In genomic region chr18:74148543-74149070, GRCh38 we compare ENCODE assay signal across 1 cellular context.
A peak's percentile ranks its signal among the peaks of the same experiment; 100 is the strongest.
TF ChIP-seq lines count a peak whose summit lies in the region.

No MANE protein-coding gene starts in this region.

TF ChIP-seq in HepG2, 621 proteins besides CTCF, POLR2A, EP300 and RAD21 (continued from another document):
- TF ChIP-seq GMEB1 (CRISPR knock-in tag; IDR thresholded peaks at IDR 0.05; ENCODE audit: borderline replicate concordance) (peak; percentile 60; the same call in 1 of the 2 replicates), XRCC5 (optimal IDR thresholded peaks at IDR 0.05; ENCODE audit: low read length) (peak; percentile 3), TGIF2 (CRISPR knock-in tag; IDR thresholded peaks at IDR 0.05) (peak; percentile 41), ATF1 (CRISPR knock-in tag; IDR thresholded peaks at IDR 0.05) (peak; percentile 30; the same call in 1 of the 2 replicates), ZNF749 (CRISPR knock-in tag; IDR thresholded peaks at IDR 0.05; ENCODE audit: borderline replicate concordance) (0 out of 2 replicates have a peak, but pooled peaks have one; percentile 5), ZBTB3 (CRISPR knock-in tag; IDR thresholded peaks at IDR 0.05; ENCODE audit: borderline replicate concordance, low read depth) (0 out of 2 replicates have a peak, but pooled peaks have one; percentile 5), ZNF333 (CRISPR knock-in tag; IDR thresholded peaks at IDR 0.05; ENCODE audit: borderline replicate concordance) (no peak), KDM5A (IDR thresholded peaks at IDR 0.05; ENCODE audit: borderline replicate concordance, low read length) (peak; percentile 94), KMT2A (CRISPR knock-in tag; IDR thresholded peaks at IDR 0.05) (0 out of 2 replicates have a peak, but pooled peaks have one; percentile 9), ZEB1 (IDR thresholded peaks at IDR 0.05; ENCODE audit: insufficient replicate concordance, low read depth) (peak; percentile 36), MAX (IDR thresholded peaks at IDR 0.05) (peak; percentile 2; the same call in 1 of the 2 replicates), THAP11 (CRISPR knock-in tag; IDR thresholded peaks at IDR 0.05) (peak; percentile 2; the same call in 1 of the 2 replicates), ZKSCAN1 (IDR thresholded peaks at IDR 0.05; ENCODE audit: low read length) (no peak), ZNF12 (CRISPR knock-in tag; IDR thresholded peaks at IDR 0.05) (0 out of 2 replicates have a peak, but pooled peaks have one; percentile 18), KMT2B (CRISPR knock-in tag; IDR thresholded peaks at IDR 0.05) (peak; percentile 11; the same call in 1 of the 2 replicates), ZBTB39 (CRISPR knock-in tag; IDR thresholded peaks at IDR 0.05) (no peak), HBP1 (CRISPR knock-in tag; IDR thresholded peaks at IDR 0.05; ENCODE audit: low read depth) (peak; percentile 75; the same call in 1 of the 2 replicates), DMAP1 (CRISPR knock-in tag; IDR thresholded peaks at IDR 0.05) (peak; percentile 75; the same call in 1 of the 2 replicates), KDM2A (CRISPR knock-in tag; IDR thresholded peaks at IDR 0.05; ENCODE audit: borderline replicate concordance, low read depth) (no peak), FOXK1 (CRISPR knock-in tag; IDR thresholded peaks at IDR 0.05; ENCODE audit: borderline replicate concordance, low read depth) (0 out of 2 replicates have a peak, but pooled peaks have one; percentile 3), ZNF251 (CRISPR knock-in tag; IDR thresholded peaks at IDR 0.05) (0 out of 2 replicates have a peak, but pooled peaks have one; percentile 13), ATF7-NPFF (CRISPR knock-in tag; IDR thresholded peaks at IDR 0.05; ENCODE audit: low read depth) (no peak), ZNF629 (CRISPR knock-in tag; conservative IDR thresholded peaks at IDR 0.05) (no peak)
- TF ChIP-seq, protein P1, sequence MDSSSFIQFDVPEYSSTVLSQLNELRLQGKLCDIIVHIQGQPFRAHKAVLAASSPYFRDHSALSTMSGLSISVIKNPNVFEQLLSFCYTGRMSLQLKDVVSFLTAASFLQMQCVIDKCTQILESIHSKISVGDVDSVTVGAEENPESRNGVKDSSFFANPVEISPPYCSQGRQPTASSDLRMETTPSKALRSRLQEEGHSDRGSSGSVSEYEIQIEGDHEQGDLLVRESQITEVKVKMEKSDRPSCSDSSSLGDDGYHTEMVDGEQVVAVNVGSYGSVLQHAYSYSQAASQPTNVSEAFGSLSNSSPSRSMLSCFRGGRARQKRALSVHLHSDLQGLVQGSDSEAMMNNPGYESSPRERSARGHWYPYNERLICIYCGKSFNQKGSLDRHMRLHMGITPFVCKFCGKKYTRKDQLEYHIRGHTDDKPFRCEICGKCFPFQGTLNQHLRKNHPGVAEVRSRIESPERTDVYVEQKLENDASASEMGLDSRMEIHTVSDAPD (CRISPR knock-in tag; IDR thresholded peaks at IDR 0.05): no peak
TF ChIP-seq in HepG2: peak in this region for 18.
